Comparison of ENCODE assay signal across 9 cellular contexts in the genomic region with DNA sequence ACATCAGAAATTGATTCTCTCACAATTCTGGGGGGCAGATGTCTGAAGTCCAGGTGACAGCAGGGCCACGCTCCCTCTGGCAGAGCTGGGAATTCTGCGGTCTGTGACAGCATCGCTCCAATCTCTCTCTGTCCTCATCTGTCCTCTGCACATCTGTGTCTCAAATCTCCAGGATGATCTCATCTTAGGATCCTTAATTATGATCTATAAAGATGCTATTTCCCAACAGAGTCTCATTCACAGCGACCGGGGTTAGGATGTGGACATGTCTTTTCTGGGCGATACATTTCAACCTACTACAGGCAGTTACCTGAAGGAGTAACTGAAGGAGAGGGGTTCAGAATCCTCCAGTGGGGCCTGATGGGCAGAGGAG. TPM values are rescaled to one million over a fixed set of nuclear protein-coding genes. Genes with fewer than 3 reads are reported as not detected.
DNase-seq lines count a peak whose midpoint lies in the region; ATAC-seq, FAIRE-seq and TF ChIP-seq lines count a peak whose summit lies in the region.
"Had no signal": no experiment of that assay in that cellular context is flagged by ENCODE, and none has a peak within 500 bp of the region (broad histone marks: within the 10 kb centered on the region; RNA-seq: fewer than 3 reads in every experiment).

No MANE protein-coding gene starts in this region.

- no peak for TF ChIP-seq EP300 in GM12878 (IDR thresholded peaks at IDR 0.05; ENCODE audit: borderline replicate concordance in 1 of 2, control insufficient read depth in 1 of 2, low read depth in 2 of 2, low read length in 2 of 2)

- no peak for TF ChIP-seq POLR2A in GM12878 (IDR thresholded peaks at IDR 0.05; ENCODE audit: low read depth, low read length)
- TF ChIP-seq POLR2A in vagina (IDR thresholded peaks at IDR 0.05) = no peak

- no peak overlapping the region for H3K27ac Mint-ChIP-seq in activated T-cell treated with anti-CD3 and anti-CD28 coated beads, Interleukin-2, amount 50 U/mL, for 72 hours
- peak overlapping the region; percentile 17 for H3K27ac Mint-ChIP-seq in memory B cell

- H3K27ac ChIP-seq in GM12878 (ENCODE audit: control insufficient read depth, insufficient read depth) (peak overlapping the region; percentile 48), vagina (peak overlapping the region; percentile 77)

- in situ Hi-C loops in GM12878 (cut with MboI) = no loop called here

- H3K4me3 Mint-ChIP-seq in activated T-cell treated with anti-CD3 and anti-CD28 coated beads, Interleukin-2, amount 50 U/mL, for 72 hours = peak overlapping the region; percentile 29 to 68
- H3K4me3 Mint-ChIP-seq in memory B cell = no peak overlapping the region
- H3K4me3 Mint-ChIP-seq: IgD-negative memory B cell had no signal

- CTCF ChIA-PET in GM12878 (lab: Yijun Ruan, JAX) = no interaction called here

- TF ChIP-seq CTCF in GM12878 (IDR thresholded peaks at IDR 0.05 in 2 of 3, conservative IDR thresholded peaks at IDR 0.05 in 1 of 3; ENCODE audit: control insufficient read depth in 2 of 3, extremely low read depth in 1 of 3, insufficient read depth in 1 of 3, low read depth in 3 of 3, low read length in 3 of 3) (no peak), vagina (IDR thresholded peaks at IDR 0.05) (no peak)

- peaks cover 90% of the 10 kb centered on the region for H3K4me1 ChIP-seq in GM12878 (ENCODE audit: control insufficient read depth, insufficient read depth, low read length)
- peaks cover 28% of the 10 kb centered on the region for H3K4me1 ChIP-seq in vagina

- peaks cover 95% of the 10 kb centered on the region for H3K79me2 ChIP-seq in GM12878 (ENCODE audit: control insufficient read depth, insufficient read depth, low read length)

- no peaks in the 10 kb centered on the region for H3K27me3 ChIP-seq in GM12878 (replicated peaks in 1 of 2; ENCODE audit: control insufficient read depth in 2 of 2, insufficient read depth in 2 of 2, low read length in 1 of 2)
- H3K27me3 ChIP-seq in vagina = no peaks in the 10 kb centered on the region

- H3K9me3 ChIP-seq in GM12878 (replicated peaks; ENCODE audit: control insufficient read depth, insufficient read depth, low read length) = no peaks in the 10 kb centered on the region; the same call in 1 of the 3 replicates
- no peaks in the 10 kb centered on the region for H3K9me3 ChIP-seq in vagina

- H3K4me1 Mint-ChIP-seq in activated T-cell treated with anti-CD3 and anti-CD28 coated beads, Interleukin-2, amount 50 U/mL, for 72 hours (ENCODE audit: low read depth) = peaks cover 56% of the 10 kb centered on the region
- H3K4me1 Mint-ChIP-seq in memory B cell = peaks cover 40% of the 10 kb centered on the region

- 98% methylated on average over 6 of the region's 6 CpGs for WGBS in GM12878 (ENCODE audit: insufficient coverage, insufficient replicate concordance, low lambda C conversion rate, missing lambda C conversion rate)

- SMC1A ChIA-PET in GM12878 (lab: Charles Lee; ENCODE audit: uncharacterized antibody, unreplicated experiment) = interaction anchor here (2.0 kb wide), 1 partner anchor 20 kb away, joined by 5 read pairs; no protein-coding TSS in a partner anchor

- RAD21 ChIA-PET in GM12878 (lab: Charles Lee; ENCODE audit: unreplicated experiment) = no interaction called here

- DNase-seq in activated T-cell treated with anti-CD3 and anti-CD28 coated beads, Interleukin-2, amount 50 U/mL, for 72 hours = no peak
- no peak for DNase-seq in activated T-cell treated with anti-CD3 and anti-CD28 coated beads, Interleukin-2, amount 50 U/mL, for 48 hours
- DNase-seq in GM12878 (ENCODE audit: low read depth, low spot score) (no peak), memory B cell (ENCODE audit: low spot score in 2 of 2) (no peak), vagina (ENCODE audit: extremely low spot score in 2 of 2) (no peak), NCI-H2196 treated with DMSO at 0.1 percent for 48 hours (lab: John Stamatoyannopoulos, UW; ENCODE audit: unreplicated experiment) (no peak)

- H3K9me3 Mint-ChIP-seq in activated T-cell treated with anti-CD3 and anti-CD28 coated beads, Interleukin-2, amount 50 U/mL, for 72 hours = peaks cover 0 to 2% of the 10 kb centered on the region in 2 donors
- H3K9me3 Mint-ChIP-seq in memory B cell = no peaks in the 10 kb centered on the region
- H3K9me3 Mint-ChIP-seq: IgD-negative memory B cell had no signal

- peak overlapping the region; percentile 24; the same call in 1 of the 2 replicates for H3K4me2 ChIP-seq in GM12878 (ENCODE audit: control insufficient read depth, insufficient read depth)

- H3K36me3 Mint-ChIP-seq in activated T-cell treated with anti-CD3 and anti-CD28 coated beads, Interleukin-2, amount 50 U/mL, for 72 hours (ENCODE audit: insufficient read depth in 2 of 2) = peaks cover 4 to 5% of the 10 kb centered on the region in 2 donors
- H3K36me3 Mint-ChIP-seq in memory B cell = peaks cover 23% of the 10 kb centered on the region

- peak overlapping the region; percentile 34; the same call in 1 of the 2 replicates for H3K4me3 ChIP-seq in GM12878
- H3K4me3 ChIP-seq in vagina = peak overlapping the region; percentile 7 to 28

- H3K27me3 Mint-ChIP-seq in activated T-cell treated with anti-CD3 and anti-CD28 coated beads, Interleukin-2, amount 50 U/mL, for 72 hours (ENCODE audit: low read depth) = peaks cover 32% of the 10 kb centered on the region
- no peaks in the 10 kb centered on the region for H3K27me3 Mint-ChIP-seq in memory B cell
- H3K27me3 Mint-ChIP-seq: IgD-negative memory B cell had no signal

- H3K36me3 ChIP-seq in GM12878 (ENCODE audit: control insufficient read depth in 2 of 2, insufficient read depth in 2 of 2, low read length in 1 of 2) (peaks cover 3 to 13% of the 10 kb centered on the region in 2 experiments; a peak in 3 of 4 replicates), vagina (no peaks in the 10 kb centered on the region)

- no peaks in the 10 kb centered on the region for H4K20me1 ChIP-seq in GM12878 (ENCODE audit: control insufficient read depth, insufficient read depth)

- no peak for FAIRE-seq in GM12878 (lab: Jason Lieb, UNC)

- no peak overlapping the region for H3K9ac ChIP-seq in GM12878 (ENCODE audit: control insufficient read depth, insufficient read depth, low read length)

- POLR2A ChIA-PET in GM12878 (lab: Charles Lee) = no interaction called here

- ATAC-seq in activated T-cell treated with anti-CD3 and anti-CD28 coated beads, Interleukin-2, amount 50 U/mL, for 72 hours (replicated peaks in 1 of 2) = no peak
- ATAC-seq in GM12878 (no peak; the same call in 2 of the 3 replicates), memory B cell (ENCODE audit: low read depth) (no peak), GM21723 (IDR thresholded peaks at IDR 0.05; ENCODE audit: unreplicated experiment) (no peak), GM18870 (IDR thresholded peaks at IDR 0.05; ENCODE audit: unreplicated experiment) (no peak)

- TF ChIP-seq RAD21 in GM12878 (IDR thresholded peaks at IDR 0.05; ENCODE audit: insufficient read depth, low read depth, low read length) = no peak

- intact Hi-C loops in GM12878 (cut with micrococcal nuclease; ENCODE audit: unreplicated experiment) = no loop called here
- intact Hi-C loops in vagina (cut with DNase I) = no loop called here

- H2AFZ ChIP-seq in GM12878 (ENCODE audit: control insufficient read depth, low read depth, low read length) = no peak overlapping the region

- no TSS peak for BruUV-seq in GM12878 (replicated peaks; lab: Mats Ljungman, UMichigan)

TF ChIP-seq in GM12878, 131 proteins besides CTCF, POLR2A, EP300 and RAD21 (continues in another document):
- TF ChIP-seq HDAC6 (IDR thresholded peaks at IDR 0.05; ENCODE audit: unreplicated experiment) = no peak
- no peak for TF ChIP-seq MTA3 (IDR thresholded peaks at IDR 0.05; ENCODE audit: borderline replicate concordance, low read length)
- no peak for TF ChIP-seq SPI1 (IDR thresholded peaks at IDR 0.05; ENCODE audit: borderline replicate concordance, insufficient read depth, low read depth, low read length)
- no peak for TF ChIP-seq ZSCAN29 (IDR thresholded peaks at IDR 0.05)
- TF ChIP-seq RB1 (IDR thresholded peaks at IDR 0.05; ENCODE audit: borderline replicate concordance) = no peak
- TF ChIP-seq KLF5 (IDR thresholded peaks at IDR 0.05; ENCODE audit: partially characterized antibody) = no peak
- TF ChIP-seq, protein P1, sequence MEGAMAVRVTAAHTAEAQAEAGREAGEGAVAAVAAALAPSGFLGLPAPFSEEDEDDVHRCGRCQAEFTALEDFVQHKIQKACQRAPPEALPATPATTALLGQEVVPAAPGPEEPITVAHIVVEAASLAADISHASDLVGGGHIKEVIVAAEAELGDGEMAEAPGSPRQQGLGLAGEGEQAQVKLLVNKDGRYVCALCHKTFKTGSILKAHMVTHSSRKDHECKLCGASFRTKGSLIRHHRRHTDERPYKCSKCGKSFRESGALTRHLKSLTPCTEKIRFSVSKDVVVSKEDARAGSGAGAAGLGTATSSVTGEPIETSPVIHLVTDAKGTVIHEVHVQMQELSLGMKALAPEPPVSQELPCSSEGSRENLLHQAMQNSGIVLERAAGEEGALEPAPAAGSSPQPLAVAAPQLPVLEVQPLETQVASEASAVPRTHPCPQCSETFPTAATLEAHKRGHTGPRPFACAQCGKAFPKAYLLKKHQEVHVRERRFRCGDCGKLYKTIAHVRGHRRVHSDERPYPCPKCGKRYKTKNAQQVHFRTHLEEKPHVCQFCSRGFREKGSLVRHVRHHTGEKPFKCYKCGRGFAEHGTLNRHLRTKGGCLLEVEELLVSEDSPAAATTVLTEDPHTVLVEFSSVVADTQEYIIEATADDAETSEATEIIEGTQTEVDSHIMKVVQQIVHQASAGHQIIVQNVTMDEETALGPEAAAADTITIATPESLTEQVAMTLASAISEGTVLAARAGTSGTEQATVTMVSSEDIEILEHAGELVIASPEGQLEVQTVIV (IDR thresholded peaks at IDR 0.05; ENCODE audit: borderline replicate concordance, partially characterized antibody) = no peak

RNA-seq across cellular contexts. Expression of a gene that starts 31.4 kb away (rescaled TPM):
- total RNA-seq in activated T-cell treated with anti-CD3 and anti-CD28 coated beads, Interleukin-2, amount 50 U/mL, for 72 hours = 10 to 100 TPM in 1 of 2 donors, 1 to 10 TPM in 1; 6.2 to 12.0 TPM
- 51.1 and 53.7 TPM in 2 replicates for total RNA-seq in GM12878 (2013; cell fraction: nucleolus; rRNA removed)
- total RNA-seq in GM12878 (2014; rRNA removed) (17.0 and 18.6 TPM in 2 replicates), GM12878 (2014; rRNA removed; fragmentation: Illumina TruSeq; extraction: Trizol) (20.3 and 20.4 TPM in 2 replicates), GM12878 (2021) (58.4 and 61.6 TPM in 2 replicates), vagina (14.2 TPM)
- polyA plus RNA-seq in GM12878 (2011; ENCODE audit: low read depth) = 12.2 TPM
- polyA plus RNA-seq in GM12878 (2011; rRNA removed) (11.0 and 12.7 TPM in 2 replicates), GM12878 (2014; fragmentation: Illumina TruSeq; extraction: Trizol) (22.7 and 27.0 TPM in 2 replicates), GM12878 (2014; fragmentation: Nextera tagmentation; extraction: Ambion mirVana) (1 to 10 TPM; 5.9 to 6.1 TPM), GM12878 (2014; rRNA removed) (19.6 and 20.7 TPM in 2 replicates), GM12878 (2016; fragmentation: Nextera tagmentation; extraction: Ambion mirVana) (1 to 10 TPM; 4.9 to 9.5 TPM)
- polyA plus RNA-seq in GM12878 (2011; cell fraction: cytosol; rRNA removed) = 16.9 and 17.7 TPM in 2 replicates
- polyA plus RNA-seq in GM12878 (2011; cell fraction: nucleus; rRNA removed) = 24.0 and 29.2 TPM in 2 replicates
- polyA plus RNA-seq in GM12878 (2012) = 19.6 TPM in 2 replicates
- polyA minus RNA-seq in GM12878 (2011; rRNA and poly(A)+ RNA removed) = 42.2 and 53.6 TPM in 2 replicates
- polyA minus RNA-seq in GM12878 (2011; cell fraction: cytosol; rRNA and poly(A)+ RNA removed) = 28.3 and 29.6 TPM in 2 replicates
- 13.7 and 27.7 TPM in 2 replicates for polyA minus RNA-seq in GM12878 (2011; cell fraction: nucleus; rRNA and poly(A)+ RNA removed)
